13 cellular contexts compared by ENCODE assay signal in genomic region chr4:168383510-168383909, GRCh38.
DNase-seq lines count a peak whose midpoint lies in the region; ATAC-seq and TF ChIP-seq lines count a peak whose summit lies in the region.
"Had no signal": no experiment of that assay in that cellular context is flagged by ENCODE, and none has a peak within 500 bp of the region (broad histone marks: within the 10 kb centered on the region; RNA-seq: fewer than 3 reads in every experiment).

No MANE protein-coding gene starts in this region.

- H3K36me3 ChIP-seq in mucosa of descending colon (ENCODE audit: low read depth) (no peaks in the 10 kb centered on the region), GM23338 (ENCODE audit: insufficient read depth) (no peaks in the 10 kb centered on the region)
- H3K36me3 ChIP-seq: colonic mucosa, transverse colon had no signal

- H4K20me1 ChIP-seq in GM23338 (replicated peaks; ENCODE audit: insufficient read depth), result no peaks in the 10 kb centered on the region

- no peak overlapping the region for H3K4me2 ChIP-seq in GM23338

- no peak for TF ChIP-seq CTCF in mucosa of descending colon (IDR thresholded peaks at IDR 0.05)
- no peak for TF ChIP-seq CTCF in GM23338 (conservative IDR thresholded peaks at IDR 0.05; ENCODE audit: low read depth in 2 of 2)

- H3K4me3 Mint-ChIP-seq in GM23338, result no peak overlapping the region
- H3K4me3 Mint-ChIP-seq: CD4-positive, alpha-beta T cell had no signal

- no peaks in the 10 kb centered on the region for H3K9me3 ChIP-seq in mucosa of descending colon
- H3K9me3 ChIP-seq: colonic mucosa, transverse colon had no signal

- no peaks in the 10 kb centered on the region for H3K79me2 ChIP-seq in GM23338 (replicated peaks; ENCODE audit: insufficient read depth)

- intact Hi-C loops in mucosa of descending colon (cut with DNase I, micrococcal nuclease), result no loop called here

- DNase-seq in mucosa of descending colon, result no peak
- no peak for DNase-seq in SHP77 treated with DMSO at 0.1 percent for 48 hours (lab: John Stamatoyannopoulos, UW)
- DNase-seq in GM23338 (ENCODE audit: low spot score), result no peak
- no peak for DNase-seq in GF-D8 (lab: John Stamatoyannopoulos, UW)
- DNase-seq: CD4-positive, alpha-beta T cell; colonic mucosa; mammary epithelial cell; NCI-H2081; transverse colon had no signal

- ATAC-seq in GM18909 (IDR thresholded peaks at IDR 0.05; ENCODE audit: poor library complexity, unreplicated experiment) (peak; percentile 92), GM21529 (IDR thresholded peaks at IDR 0.05; ENCODE audit: unreplicated experiment) (peak; percentile 61), HG03159 (IDR thresholded peaks at IDR 0.05; ENCODE audit: unreplicated experiment) (peak; percentile 79), mucosa of descending colon (peak; percentile 37), GM23338 (no peak)

- no peaks in the 10 kb centered on the region for H3K36me3 Mint-ChIP-seq in GM23338 (ENCODE audit: low read depth)

- no peaks in the 10 kb centered on the region for H3K9me3 Mint-ChIP-seq in GM23338
- H3K9me3 Mint-ChIP-seq: CD4-positive, alpha-beta T cell had no signal

- H3K4me3 ChIP-seq in mucosa of descending colon (no peak overlapping the region), GM23338 (no peak overlapping the region)
- H3K4me3 ChIP-seq: colonic mucosa, transverse colon had no signal

- H3K27me3 Mint-ChIP-seq in GM23338 (ENCODE audit: insufficient read depth, low read depth, poor library complexity), result peaks cover 2% of the 10 kb centered on the region
- H3K27me3 Mint-ChIP-seq: CD4-positive, alpha-beta T cell had no signal

- H3K4me1 Mint-ChIP-seq in GM23338, result peaks cover 9% of the 10 kb centered on the region

- no peaks in the 10 kb centered on the region for H3K4me1 ChIP-seq in mucosa of descending colon (ENCODE audit: low read depth)
- H3K4me1 ChIP-seq in GM23338 (ENCODE audit: insufficient read depth), result peaks cover 13% of the 10 kb centered on the region; the same call in 1 of the 2 replicates
- H3K4me1 ChIP-seq: colonic mucosa had no signal

- H3K9me2 ChIP-seq in GM23338 (ENCODE audit: insufficient read depth), result 0 out of 2 replicates have a peak, but pooled peaks cover 3% of the 10 kb centered on the region

- H2AFZ ChIP-seq in GM23338, result no peak overlapping the region

- H3K27ac Mint-ChIP-seq in GM23338, result no peak overlapping the region
- H3K27ac Mint-ChIP-seq: CD4-positive, alpha-beta T cell had no signal

- H3F3A ChIP-seq in GM23338 (replicated peaks; ENCODE audit: low read depth), result no peaks in the 10 kb centered on the region

- H3K27ac ChIP-seq in GM23338 (ENCODE audit: low read depth), result no peak overlapping the region
- H3K27ac ChIP-seq: colonic mucosa, VCaP had no signal

- H3K27me3 ChIP-seq in GM23338 (ENCODE audit: insufficient read depth), result no peaks in the 10 kb centered on the region
- H3K27me3 ChIP-seq: colonic mucosa, transverse colon had no signal

TF ChIP-seq in GM23338, 12 proteins besides CTCF, POLR2A, EP300 and RAD21 (continues in another document):
- TF ChIP-seq ZNF331 (CRISPR knock-in tag; IDR thresholded peaks at IDR 0.05; ENCODE audit: low read depth) (no peak), REST (IDR thresholded peaks at IDR 0.05; ENCODE audit: unreplicated experiment) (no peak), CREB1 (CRISPR knock-in tag; IDR thresholded peaks at IDR 0.05; ENCODE audit: low read depth) (no peak), ZNF114 (CRISPR knock-in tag; IDR thresholded peaks at IDR 0.05) (no peak), EZH2 (IDR thresholded peaks at IDR 0.05; ENCODE audit: low read depth, unreplicated experiment) (no peak), POLR2AphosphoS5 (IDR thresholded peaks at IDR 0.05; ENCODE audit: low read depth) (no peak), JUNB (IDR thresholded peaks at IDR 0.05; ENCODE audit: unreplicated experiment) (no peak), EZH2phosphoT487 (IDR thresholded peaks at IDR 0.05; ENCODE audit: unreplicated experiment) (no peak), ETS1 (IDR thresholded peaks at IDR 0.05) (no peak)
